ENCODE assay signal across 25 cellular contexts in genomic region chr9:35685506-35685905, GRCh38. TPM values are rescaled to one million over a fixed set of nuclear protein-coding genes. Genes with fewer than 3 reads are reported as not detected.
A peak's percentile ranks its signal among the peaks of the same experiment; 100 is the strongest.
DNase-seq lines count a peak whose midpoint lies in the region; ATAC-seq and TF ChIP-seq lines count a peak whose summit lies in the region.
"Had no signal": no experiment of that assay in that cellular context is flagged by ENCODE, and none has a peak within 500 bp of the region (broad histone marks: within the 10 kb centered on the region; RNA-seq: fewer than 3 reads in every experiment).

No MANE protein-coding gene starts in this region.

- H3K27ac ChIP-seq in heart right ventricle: peak overlapping the region in 9 of 10 donors; percentile 27 to 100 (median 97)
- H3K27ac ChIP-seq in rectal smooth muscle tissue (ENCODE audit: low read depth, low read length): peak overlapping the region; percentile 99
- H3K27ac ChIP-seq in effector memory CD4-positive, alpha-beta T cell (ENCODE audit: insufficient read depth, low read length, poor library complexity, severe bottlenecking): no peak overlapping the region
- H3K27ac ChIP-seq: BLaER1 treated with 17β-estradiol and CSF1 and Interleukin-3, amounts not matched to agents 10 nM and 100 nM; skin epidermis; upper lobe of right lung had no signal

- H3K9me3 Mint-ChIP-seq in natural killer cell: no peaks in the 10 kb centered on the region
- H3K9me3 Mint-ChIP-seq: activated CD8-positive, alpha-beta T cell treated with anti-CD3 and anti-CD28 coated beads for 36 hours had no signal

- ATAC-seq in heart right ventricle: no peak
- no peak for ATAC-seq in Right ventricle myocardium inferior
- ATAC-seq in left lobe of liver: peak; percentile 41
- no peak for ATAC-seq in natural killer cell
- ATAC-seq: activated CD8-positive, alpha-beta T cell treated with anti-CD3 and anti-CD28 coated beads for 36 hours; SK-N-SH treated with all-trans-retinoic acid at 6 μM for 48 hours had no signal

- H3K4me1 ChIP-seq in heart right ventricle (peaks cover 9 to 64% (median 42%) of the 10 kb centered on the region in 9 donors), rectal smooth muscle tissue (ENCODE audit: control insufficient read depth, insufficient read depth, low read length) (peaks cover 25% of the 10 kb centered on the region)
- peaks cover 4% of the 10 kb centered on the region for H3K4me1 ChIP-seq in effector memory CD4-positive, alpha-beta T cell (ENCODE audit: control insufficient read depth, insufficient read depth, low read length, poor library complexity, severe bottlenecking)

- intact Hi-C loops in heart right ventricle (cut with DNase I) (no loop called here), Right ventricle myocardium inferior (cut with DNase I) (no loop called here), natural killer cell (cut with micrococcal nuclease) (no loop called here)

- no peak overlapping the region for H3K4me3 Mint-ChIP-seq in natural killer cell
- H3K4me3 Mint-ChIP-seq: activated CD8-positive, alpha-beta T cell treated with anti-CD3 and anti-CD28 coated beads for 36 hours had no signal

- H3K27me3 ChIP-seq in heart right ventricle (peaks cover 0 to 8% (median 0%) of the 10 kb centered on the region in 7 donors), rectal smooth muscle tissue (ENCODE audit: control insufficient read depth, insufficient read depth, low read length) (no peaks in the 10 kb centered on the region)
- no peaks in the 10 kb centered on the region for H3K27me3 ChIP-seq in effector memory CD4-positive, alpha-beta T cell (replicated peaks; ENCODE audit: control insufficient read depth, insufficient read depth, low read length, poor library complexity, severe bottlenecking)
- H3K27me3 ChIP-seq: BLaER1 treated with 17β-estradiol and CSF1 and Interleukin-3, amounts not matched to agents 10 nM and 100 nM; ovary; Peyer's patch; upper lobe of right lung had no signal

- WGBS in heart right ventricle, 2 donors: 63 to 72% methylated on average over 13 of the region's 13 CpGs

- no peaks in the 10 kb centered on the region for H3K9me3 ChIP-seq in heart right ventricle
- no peaks in the 10 kb centered on the region for H3K9me3 ChIP-seq in effector memory CD4-positive, alpha-beta T cell (ENCODE audit: control insufficient read depth, low read length)
- H3K9me3 ChIP-seq: BLaER1 treated with 17β-estradiol and CSF1 and Interleukin-3, amounts not matched to agents 10 nM and 100 nM; ovary; Peyer's patch; upper lobe of right lung had no signal

- DNase-seq in heart right ventricle (no peak), Right ventricle myocardium inferior (ENCODE audit: missing footprints) (no peak), left lobe of liver (ENCODE audit: low spot score) (no peak), SKM-1 (lab: John Stamatoyannopoulos, UW; ENCODE audit: unreplicated experiment) (no peak), natural killer cell (no peak), kidney glomerular epithelial cell (lab: John Stamatoyannopoulos, UW) (no peak)
- DNase-seq in effector memory CD4-positive, alpha-beta T cell: no peak
- DNase-seq: activated CD4-positive, CD25-positive, alpha-beta regulatory T cell; activated CD8-positive, alpha-beta T cell treated with anti-CD3 and anti-CD28 coated beads for 36 hours; amniotic stem cell; Calu3; effector CD8-positive, alpha-beta T cell; NCI-H1048; NCI-H2029 treated with DMSO at 0.1 percent for 48 hours; ovary; Peyer's patch; stimulated activated CD4-positive, alpha-beta T cell treated with anti-CD3 and anti-CD28 coated beads, Interleukin-2, amount 100 ng/mL, for 24 hours; stimulated activated naive CD4-positive, alpha-beta T cell treated with Interleukin-2 at 50 U/mL for 16 hours; upper lobe of right lung had no signal

- H3K9ac ChIP-seq in rectal smooth muscle tissue (ENCODE audit: low read length): no peak overlapping the region

- H3K4me1 Mint-ChIP-seq in natural killer cell: peaks cover 0 to 10% of the 10 kb centered on the region in 2 donors

- H3K36me3 Mint-ChIP-seq in natural killer cell: no peaks in the 10 kb centered on the region

- H3K4me3 ChIP-seq in heart right ventricle: peak overlapping the region in 3 of 10 donors; percentile 2 to 10 (median 3)
- peak overlapping the region; percentile 62 for H3K4me3 ChIP-seq in rectal smooth muscle tissue (ENCODE audit: low read length)
- H3K4me3 ChIP-seq in effector memory CD4-positive, alpha-beta T cell (ENCODE audit: insufficient read depth, low read depth, low read length, poor library complexity, severe bottlenecking): no peak overlapping the region
- H3K4me3 ChIP-seq: BLaER1 treated with 17β-estradiol and CSF1 and Interleukin-3, amounts not matched to agents 10 nM and 100 nM; skin epidermis had no signal

- H3K36me3 ChIP-seq in heart right ventricle (peaks cover 0 to 58% (median 33%) of the 10 kb centered on the region in 9 donors), rectal smooth muscle tissue (ENCODE audit: control insufficient read depth, insufficient read depth, low read length) (peaks cover 33% of the 10 kb centered on the region)
- no peaks in the 10 kb centered on the region for H3K36me3 ChIP-seq in effector memory CD4-positive, alpha-beta T cell (ENCODE audit: control insufficient read depth, insufficient read depth, low read length)
- H3K36me3 ChIP-seq: ovary had no signal

- H3K27me3 Mint-ChIP-seq in natural killer cell (ENCODE audit: low read depth in 2 of 2): no peaks in the 10 kb centered on the region
- H3K27me3 Mint-ChIP-seq: activated CD8-positive, alpha-beta T cell treated with anti-CD3 and anti-CD28 coated beads for 36 hours had no signal

- TF ChIP-seq CTCF in heart right ventricle (IDR thresholded peaks at IDR 0.05): no peak
- no peak for TF ChIP-seq CTCF in natural killer cell (IDR thresholded peaks at IDR 0.05)

- no peak overlapping the region for H3K27ac Mint-ChIP-seq in natural killer cell
- H3K27ac Mint-ChIP-seq: activated CD8-positive, alpha-beta T cell treated with anti-CD3 and anti-CD28 coated beads for 36 hours had no signal

RNA-seq across cellular contexts. Expression of gene TPM2, which starts 4.2 kb away (rescaled TPM):
- total RNA-seq in heart right ventricle (100 to 1,000 TPM; 548 to 922 (median 784) TPM), Right ventricle myocardium inferior (1,163 TPM), left lobe of liver (6.6 TPM), natural killer cell (10 to 100 TPM; 20.9 to 23.8 (median 22.9) TPM)
- 1,000 to 10,000 TPM in 1 of 2 donors, 100 to 1,000 TPM in 1; 597 to 1,940 TPM for polyA plus RNA-seq in heart right ventricle

RNA-seq across cellular contexts. Expression of gene CA9, which starts 11.8 kb away (rescaled TPM):
- total RNA-seq in heart right ventricle (10 to 100 TPM in 1 of 10 donors, 1 to 10 TPM in 1, under 1 TPM in 3, not detected in 5; 0.20 to 13.2 (median 0.24) TPM), Right ventricle myocardium inferior (0.30 TPM), left lobe of liver (0.96 TPM), natural killer cell (not detected)
- polyA plus RNA-seq in heart right ventricle: 1 to 10 TPM in 1 of 2 donors, not detected in 1; 1.0 TPM
- total RNA-seq: Daoy, lung microvascular endothelial cell had no signal

RNA-seq across cellular contexts. Expression of gene ARHGEF39, which starts 20.5 kb away (rescaled TPM):
- under 1 TPM in 8 of 10 donors, not detected in 2; 0.09 to 0.85 (median 0.30) TPM for total RNA-seq in heart right ventricle
- polyA plus RNA-seq in heart right ventricle: 1 to 10 TPM in 1 of 2 donors, under 1 TPM in 1; 0.35 to 1.3 TPM
- total RNA-seq in Right ventricle myocardium inferior: 0.22 TPM
- 0.40 TPM for total RNA-seq in left lobe of liver
- total RNA-seq in natural killer cell: 1 to 10 TPM; 1.3 to 3.2 (median 1.5) TPM

RNA-seq across cellular contexts. Expression of gene CCDC107, which starts 27.4 kb away (rescaled TPM):
- 10 to 100 TPM; 37.9 to 54.0 (median 43.9) TPM for total RNA-seq in heart right ventricle
- 100 to 1,000 TPM in 1 of 2 donors, 10 to 100 TPM in 1; 95.3 to 210 TPM for polyA plus RNA-seq in heart right ventricle
- total RNA-seq in Right ventricle myocardium inferior: 58.6 TPM
- total RNA-seq in left lobe of liver: 12.6 TPM
- total RNA-seq in natural killer cell: 10 to 100 TPM; 30.9 to 37.9 (median 36.8) TPM

RNA-seq across cellular contexts. Expression of gene RMRP, which starts 27.7 kb away (rescaled TPM):
- total RNA-seq in heart right ventricle: over 10,000 TPM in 3 of 10 donors, 1,000 to 10,000 TPM in 7; 3,879 to 14,997 (median 5,788) TPM
- polyA plus RNA-seq in heart right ventricle: 100 to 1,000 TPM in 1 of 2 donors, 10 to 100 TPM in 1; 14.9 to 476 TPM
- total RNA-seq in Right ventricle myocardium inferior: 15,747 TPM
- 13,056 TPM for total RNA-seq in left lobe of liver
- total RNA-seq in natural killer cell: 1,000 to 10,000 TPM; 5,042 to 6,602 (median 5,874) TPM

Comparison
In these comparisons a context has a peak if more than half of its experiments do, and no peak if none do; other contexts are left out.
1. RNA of gene TPM2, which starts 4.2 kb away (total RNA-seq): 1,163 TPM in Right ventricle myocardium inferior (single experiment) and 548 to 922 TPM in heart right ventricle; 20.9 to 23.8 TPM in natural killer cell and 6.6 TPM in left lobe of liver (single experiment); every median in the first group is over 10 times any median in the second.